Comparison of ENCODE assay signal across 26 cellular contexts in the genomic region with DNA sequence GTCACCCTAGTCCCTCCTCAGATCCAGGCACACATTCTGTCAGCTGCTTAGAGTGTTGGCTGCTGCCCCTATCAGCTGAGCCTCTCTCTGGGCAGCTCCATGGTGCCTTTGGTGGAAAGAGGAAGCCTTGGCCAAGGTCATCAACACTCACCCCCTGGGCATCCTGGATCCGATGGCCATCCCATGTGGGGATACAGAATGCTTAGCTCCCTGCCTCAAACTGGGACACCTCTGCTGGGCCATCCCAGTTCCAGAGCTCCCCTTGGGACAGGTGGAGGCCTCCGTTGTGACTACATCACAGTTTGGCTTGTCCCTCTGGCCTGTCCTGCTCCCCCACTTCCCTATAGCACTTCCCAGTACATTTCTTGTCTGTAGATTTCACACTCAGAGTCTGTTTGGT. TPM values are rescaled to one million over a fixed set of nuclear protein-coding genes. Genes with fewer than 3 reads are reported as not detected.
DNase-seq lines count a peak whose midpoint lies in the region; ATAC-seq and TF ChIP-seq lines count a peak whose summit lies in the region.
"Had no signal": no experiment of that assay in that cellular context is flagged by ENCODE, and none has a peak within 500 bp of the region (broad histone marks: within the 10 kb centered on the region; RNA-seq: fewer than 3 reads in every experiment).

No MANE protein-coding gene starts in this region.

- H3K4me3 Mint-ChIP-seq in immature natural killer cell = peak overlapping the region; percentile 62 to 81 (median 76)
- H3K4me3 Mint-ChIP-seq: activated CD4-positive, alpha-beta memory T cell treated with anti-CD3 and anti-CD28 coated beads for 36 hours; mesothelial cell of epicardium had no signal

- H3K9me3 Mint-ChIP-seq in immature natural killer cell = no peaks in the 10 kb centered on the region
- H3K9me3 Mint-ChIP-seq: mesothelial cell of epicardium had no signal

- H3K4me2 ChIP-seq in BLaER1 = peak overlapping the region; percentile 88

- H3K27me3 ChIP-seq in BLaER1 (no peaks in the 10 kb centered on the region), Panc1 (ENCODE audit: control insufficient read depth, insufficient read depth, low read length) (no peaks in the 10 kb centered on the region)

- H3K9ac ChIP-seq in BLaER1 = no peak overlapping the region

- DNase-seq in Panc1 (ENCODE audit: low read depth, low spot score) (no peak), immature natural killer cell (no peak), NCI-H524 (lab: John Stamatoyannopoulos, UW) (no peak), A172 (ENCODE audit: low spot score) (no peak)
- DNase-seq: activated CD4-positive, alpha-beta memory T cell treated with anti-CD3 and anti-CD28 coated beads for 36 hours; activated CD8-positive, alpha-beta memory T cell treated with anti-CD3 and anti-CD28 coated beads, Interleukin-2, amount 50 U/mL, for 48 hours; C1 segment of cervical spinal cord; central memory CD4-positive, alpha-beta T cell; heart right ventricle; KG1; kidney; MM.1S; naive B cell; NCI-H526 treated with DMSO at 0.1 percent for 48 hours; occipital lobe; psoas muscle; stimulated activated CD4-positive, alpha-beta T cell treated with anti-CD3 and anti-CD28 coated beads, Interleukin-4, amount 100 ng/mL, for 24 hours had no signal

- H3K36me3 ChIP-seq in BLaER1 (no peaks in the 10 kb centered on the region), Panc1 (ENCODE audit: control insufficient read depth, insufficient read depth, low read length) (no peaks in the 10 kb centered on the region)
- H3K36me3 ChIP-seq: heart right ventricle had no signal

- ATAC-seq in Panc1 = no peak
- ATAC-seq in GM19397 (IDR thresholded peaks at IDR 0.05; ENCODE audit: unreplicated experiment) = no peak
- no peak for ATAC-seq in GM19467 (IDR thresholded peaks at IDR 0.05; ENCODE audit: unreplicated experiment)
- ATAC-seq: activated CD4-positive, CD25-positive, alpha-beta regulatory T cell treated with anti-CD3 and anti-CD28 coated beads, Interleukin-2, amount 50 U/mL, for 24 hours; activated naive CD4-positive, alpha-beta T cell treated with anti-CD3 and anti-CD28 coated beads, Interleukin-2, amount 50 U/mL, for 72 hours; psoas muscle had no signal

- H4K20me1 ChIP-seq in BLaER1 = peaks cover 15% of the 10 kb centered on the region

- no peak for TF ChIP-seq CTCF in C4-2B (conservative IDR thresholded peaks at IDR 0.05)
- no peak for TF ChIP-seq CTCF in Panc1 (IDR thresholded peaks at IDR 0.05)

- POLR2A ChIA-PET in Panc1 (lab: Charles Lee) = interaction anchor here (0.6 kb wide), 1 partner anchor 8 kb away, joined by 6 read pairs; no protein-coding TSS in a partner anchor

- intact Hi-C loops in Panc1 (cut with micrococcal nuclease; ENCODE audit: unreplicated experiment) = no loop called here

- H3K4me3 ChIP-seq in BLaER1 = no peak overlapping the region
- H3K4me3 ChIP-seq in Panc1 (ENCODE audit: low read depth in 2 of 2, low read length in 2 of 2) = no peak overlapping the region
- H3K4me3 ChIP-seq: psoas muscle, SK-N-MC had no signal

- peak overlapping the region in 5 of 6 donors; percentile 72 to 93 (median 85) for H3K27ac Mint-ChIP-seq in immature natural killer cell
- H3K27ac Mint-ChIP-seq: activated CD4-positive, alpha-beta memory T cell treated with anti-CD3 and anti-CD28 coated beads for 36 hours; activated naive CD4-positive, alpha-beta T cell treated with anti-CD3 and anti-CD28 coated beads, Interleukin-2, amount 50 U/mL, for 72 hours; activated T-helper 2 cell treated with anti-CD3 and anti-CD28 coated beads, Interferon-gamma antibody, Interleukin-2, Interleukin-4, amounts not matched to agents 10 μg/mL and 5 μg/mL and 100 μg/mL, durations not matched to agents 14 hours and 24 hours and 36 hours; mesothelial cell of epicardium had no signal

- in situ Hi-C loops in Panc1 (cut with HindIII; ENCODE audit: low pct_unique_long_range_greater_than_20kb, low sequenced_read_pairs) = no loop called here

- CTCF ChIA-PET in Panc1 (lab: Charles Lee) = no interaction called here

- peaks cover 67 to 70% of the 10 kb centered on the region in 2 donors for H3K4me1 Mint-ChIP-seq in immature natural killer cell

- peaks cover 0 to 7% (median 0%) of the 10 kb centered on the region in 3 donors for H3K36me3 Mint-ChIP-seq in immature natural killer cell
- H3K36me3 Mint-ChIP-seq: mesothelial cell of epicardium had no signal

- H3K27ac ChIP-seq in BLaER1 (no peak overlapping the region), C4-2B (peak overlapping the region; percentile 59), Panc1 (ENCODE audit: low read length) (peak overlapping the region; percentile 91)
- H3K27ac ChIP-seq: psoas muscle, SK-N-MC had no signal

- BruUV-seq in Panc1 (replicated peaks; lab: Mats Ljungman, UMichigan) = no TSS peak

- H3K4me1 ChIP-seq in BLaER1 (peaks cover 82% of the 10 kb centered on the region), Panc1 (ENCODE audit: control insufficient read depth, insufficient read depth, low read length) (peaks cover 89% of the 10 kb centered on the region)
- H3K4me1 ChIP-seq: psoas muscle had no signal

- no peaks in the 10 kb centered on the region; the same call in 1 of the 2 replicates for H3K9me3 ChIP-seq in BLaER1
- no peaks in the 10 kb centered on the region for H3K9me3 ChIP-seq in Panc1 (ENCODE audit: control insufficient read depth, insufficient read depth, low read depth, low read length)
- H3K9me3 ChIP-seq: heart right ventricle, psoas muscle had no signal

- peaks cover 18 to 29% (median 20%) of the 10 kb centered on the region in 3 donors for H3K27me3 Mint-ChIP-seq in immature natural killer cell (ENCODE audit: low read depth in 3 of 3)

RNA-seq across cellular contexts. Expression of gene TOX2, which starts 45.6 kb away (rescaled TPM):
- 85.4 TPM for total RNA-seq in Panc1 (2021; ENCODE audit: unreplicated experiment)
- polyA plus RNA-seq in Panc1 (2012; ENCODE audit: insufficient read length) = 137 TPM
- 1 to 10 TPM; 2.4 to 5.0 (median 2.9) TPM for polyA plus RNA-seq in immature natural killer cell
- total RNA-seq in A172 (2014; rRNA removed; shearing (Covaris generic)) = 1.2 and 3.7 TPM in 2 replicates

Comparison
In these comparisons a context has a peak if more than half of its experiments do, and no peak if none do; other contexts are left out.
1. RNA of gene TOX2, which starts 45.6 kb away (total RNA-seq): 85.4 TPM in Panc1 (single experiment); 1.2 to 3.7 TPM in A172; every median in the first group is over 10 times any median in the second.